1 cellular context compared by ENCODE assay signal in the genomic region with DNA sequence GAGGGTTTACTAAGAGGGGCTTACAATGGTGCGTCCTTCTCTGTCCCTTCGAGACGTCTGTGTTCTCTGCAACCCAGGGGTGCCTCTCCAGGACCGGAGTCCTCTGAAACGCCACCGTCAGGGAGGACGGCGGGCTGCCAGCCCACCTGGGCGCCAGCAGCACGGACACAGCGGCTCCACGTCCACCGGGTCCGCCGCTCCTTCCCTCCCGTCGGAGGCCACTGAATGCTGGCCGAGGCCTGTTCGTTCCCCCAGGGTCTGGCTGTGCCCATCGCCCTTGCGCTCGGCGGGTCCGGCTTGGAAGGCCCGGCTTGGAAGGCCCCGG.
TF ChIP-seq lines count a peak whose summit lies in the region.

No MANE protein-coding gene starts in this region.

TF ChIP-seq in GM23338, 12 proteins besides CTCF, POLR2A, EP300 and RAD21 (continued from another document):
- TF ChIP-seq, protein P1, sequence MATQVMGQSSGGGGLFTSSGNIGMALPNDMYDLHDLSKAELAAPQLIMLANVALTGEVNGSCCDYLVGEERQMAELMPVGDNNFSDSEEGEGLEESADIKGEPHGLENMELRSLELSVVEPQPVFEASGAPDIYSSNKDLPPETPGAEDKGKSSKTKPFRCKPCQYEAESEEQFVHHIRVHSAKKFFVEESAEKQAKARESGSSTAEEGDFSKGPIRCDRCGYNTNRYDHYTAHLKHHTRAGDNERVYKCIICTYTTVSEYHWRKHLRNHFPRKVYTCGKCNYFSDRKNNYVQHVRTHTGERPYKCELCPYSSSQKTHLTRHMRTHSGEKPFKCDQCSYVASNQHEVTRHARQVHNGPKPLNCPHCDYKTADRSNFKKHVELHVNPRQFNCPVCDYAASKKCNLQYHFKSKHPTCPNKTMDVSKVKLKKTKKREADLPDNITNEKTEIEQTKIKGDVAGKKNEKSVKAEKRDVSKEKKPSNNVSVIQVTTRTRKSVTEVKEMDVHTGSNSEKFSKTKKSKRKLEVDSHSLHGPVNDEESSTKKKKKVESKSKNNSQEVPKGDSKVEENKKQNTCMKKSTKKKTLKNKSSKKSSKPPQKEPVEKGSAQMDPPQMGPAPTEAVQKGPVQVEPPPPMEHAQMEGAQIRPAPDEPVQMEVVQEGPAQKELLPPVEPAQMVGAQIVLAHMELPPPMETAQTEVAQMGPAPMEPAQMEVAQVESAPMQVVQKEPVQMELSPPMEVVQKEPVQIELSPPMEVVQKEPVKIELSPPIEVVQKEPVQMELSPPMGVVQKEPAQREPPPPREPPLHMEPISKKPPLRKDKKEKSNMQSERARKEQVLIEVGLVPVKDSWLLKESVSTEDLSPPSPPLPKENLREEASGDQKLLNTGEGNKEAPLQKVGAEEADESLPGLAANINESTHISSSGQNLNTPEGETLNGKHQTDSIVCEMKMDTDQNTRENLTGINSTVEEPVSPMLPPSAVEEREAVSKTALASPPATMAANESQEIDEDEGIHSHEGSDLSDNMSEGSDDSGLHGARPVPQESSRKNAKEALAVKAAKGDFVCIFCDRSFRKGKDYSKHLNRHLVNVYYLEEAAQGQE (IDR thresholded peaks at IDR 0.05; ENCODE audit: unreplicated experiment), result no peak
- TF ChIP-seq, protein P2, sequence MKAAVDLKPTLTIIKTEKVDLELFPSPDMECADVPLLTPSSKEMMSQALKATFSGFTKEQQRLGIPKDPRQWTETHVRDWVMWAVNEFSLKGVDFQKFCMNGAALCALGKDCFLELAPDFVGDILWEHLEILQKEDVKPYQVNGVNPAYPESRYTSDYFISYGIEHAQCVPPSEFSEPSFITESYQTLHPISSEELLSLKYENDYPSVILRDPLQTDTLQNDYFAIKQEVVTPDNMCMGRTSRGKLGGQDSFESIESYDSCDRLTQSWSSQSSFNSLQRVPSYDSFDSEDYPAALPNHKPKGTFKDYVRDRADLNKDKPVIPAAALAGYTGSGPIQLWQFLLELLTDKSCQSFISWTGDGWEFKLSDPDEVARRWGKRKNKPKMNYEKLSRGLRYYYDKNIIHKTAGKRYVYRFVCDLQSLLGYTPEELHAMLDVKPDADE (IDR thresholded peaks at IDR 0.05), result no peak
- no peak for TF ChIP-seq EZH2phosphoT487 (IDR thresholded peaks at IDR 0.05; ENCODE audit: unreplicated experiment)
